Comparison of ENCODE assay signal across 17 cellular contexts in genomic region chr12:119055977-119056376, GRCh38.
"Had no signal": no experiment of that assay in that cellular context is flagged by ENCODE, and none has a peak within 500 bp of the region (broad histone marks: within the 10 kb centered on the region; RNA-seq: fewer than 3 reads in every experiment).

No MANE protein-coding gene starts in this region.

- ATAC-seq: naive thymus-derived CD8-positive, alpha-beta T cell; right lobe of liver had no signal

- H3K4me3 ChIP-seq: hepatocyte, left ventricle myocardium inferior, lung, right atrium auricular region, right lobe of liver, smooth muscle cell, suprapubic skin, tibial nerve, uterus had no signal

- H3K27me3 ChIP-seq: hepatocyte, right atrium auricular region, right lobe of liver, suprapubic skin, tibial nerve, uterus had no signal

- DNase-seq: islet precursor cell; left ventricle myocardium inferior; midbrain; naive thymus-derived CD8-positive, alpha-beta T cell; nucleus accumbens; right lobe of liver; stimulated activated CD4-positive, alpha-beta T cell treated with anti-CD3 and anti-CD28 coated beads, Interleukin-1b, Interleukin-23, amount 100 ng/mL, for 48 hours; stimulated activated CD4-positive, alpha-beta T cell treated with anti-CD3 and anti-CD28 coated beads, Interleukin-4, amount 100 ng/mL, for 1 hour; stimulated activated naive CD4-positive, alpha-beta T cell; uterus had no signal

- H3K27ac ChIP-seq: hepatocyte, left ventricle myocardium inferior, parathyroid adenoma, right atrium auricular region, right lobe of liver, suprapubic skin, tibial nerve, uterus had no signal
